1 cellular context compared by ENCODE assay signal in genomic region chr21:37414292-37415253, GRCh38.
TF ChIP-seq lines count a peak whose summit lies in the region.

No MANE protein-coding gene starts in this region.

TF ChIP-seq in IMR-90, 13 proteins besides CTCF, POLR2A, EP300 and RAD21:
- TF ChIP-seq ELK1 (IDR thresholded peaks at IDR 0.05; ENCODE audit: borderline replicate concordance, low read depth, low read length) (no peak), NFE2L2 (IDR thresholded peaks at IDR 0.05; ENCODE audit: low read depth, low read length) (no peak), BHLHE40 (IDR thresholded peaks at IDR 0.05; ENCODE audit: low read depth, low read length) (no peak)
